1 cellular context compared by ENCODE assay signal in the genomic region with DNA sequence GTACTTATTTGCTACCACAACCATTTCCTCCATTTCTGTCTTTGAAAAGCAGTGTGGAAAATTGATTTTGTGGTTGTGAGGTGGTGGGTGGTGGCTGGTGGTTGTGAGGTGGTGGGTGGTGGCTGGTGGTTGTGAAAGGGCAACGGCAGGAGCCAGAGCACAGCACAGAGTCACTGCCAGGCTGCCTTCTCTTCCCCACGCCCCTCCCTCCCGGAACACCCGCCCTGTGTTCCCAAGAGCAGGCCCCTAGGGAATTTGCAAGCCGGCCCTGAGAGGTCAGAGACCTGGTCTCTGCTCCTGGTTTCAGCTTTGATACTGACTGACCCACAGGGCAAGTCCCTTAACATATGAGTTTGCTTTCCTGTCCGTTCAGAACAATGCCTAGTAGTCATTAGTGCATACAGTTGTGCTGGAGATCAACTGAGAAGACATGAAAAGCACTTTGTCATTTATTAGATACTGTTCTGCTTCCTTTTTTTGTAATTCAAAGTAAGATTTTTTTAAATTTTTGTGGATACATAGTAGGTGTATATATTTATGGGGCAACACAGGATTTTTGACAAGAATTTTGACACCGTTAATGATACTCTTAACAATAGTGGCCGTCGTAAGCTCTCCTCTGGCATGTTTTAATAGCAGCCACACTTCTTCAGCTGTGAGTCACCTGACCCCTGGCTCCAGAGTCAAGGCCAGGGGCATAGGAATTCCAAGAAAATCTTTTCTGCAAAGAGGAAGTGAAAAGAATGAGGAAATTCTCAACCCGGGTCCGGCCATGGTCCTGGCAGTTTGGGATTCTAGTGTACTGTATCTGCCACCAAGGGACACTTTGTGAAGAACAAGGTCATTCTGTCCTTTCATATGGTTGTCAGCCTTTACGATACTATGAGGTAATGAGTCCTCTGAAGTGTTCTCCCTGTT.
TF ChIP-seq lines count a peak whose summit lies in the region.

No MANE protein-coding gene starts in this region.

TF ChIP-seq in HepG2, 621 proteins besides CTCF, POLR2A, EP300 and RAD21 (continued from another document and continues in another):
- TF ChIP-seq NFATC3 (CRISPR knock-in tag; IDR thresholded peaks at IDR 0.05): no peak
- TF ChIP-seq ZNF441 (CRISPR knock-in tag; IDR thresholded peaks at IDR 0.05; ENCODE audit: borderline replicate concordance): 0 out of 2 replicates have a peak, but pooled peaks have one; percentile 52
- peak; percentile 30; the same call in 1 of the 2 replicates for TF ChIP-seq ZNF121 (CRISPR knock-in tag; IDR thresholded peaks at IDR 0.05)
- TF ChIP-seq, protein P1, sequence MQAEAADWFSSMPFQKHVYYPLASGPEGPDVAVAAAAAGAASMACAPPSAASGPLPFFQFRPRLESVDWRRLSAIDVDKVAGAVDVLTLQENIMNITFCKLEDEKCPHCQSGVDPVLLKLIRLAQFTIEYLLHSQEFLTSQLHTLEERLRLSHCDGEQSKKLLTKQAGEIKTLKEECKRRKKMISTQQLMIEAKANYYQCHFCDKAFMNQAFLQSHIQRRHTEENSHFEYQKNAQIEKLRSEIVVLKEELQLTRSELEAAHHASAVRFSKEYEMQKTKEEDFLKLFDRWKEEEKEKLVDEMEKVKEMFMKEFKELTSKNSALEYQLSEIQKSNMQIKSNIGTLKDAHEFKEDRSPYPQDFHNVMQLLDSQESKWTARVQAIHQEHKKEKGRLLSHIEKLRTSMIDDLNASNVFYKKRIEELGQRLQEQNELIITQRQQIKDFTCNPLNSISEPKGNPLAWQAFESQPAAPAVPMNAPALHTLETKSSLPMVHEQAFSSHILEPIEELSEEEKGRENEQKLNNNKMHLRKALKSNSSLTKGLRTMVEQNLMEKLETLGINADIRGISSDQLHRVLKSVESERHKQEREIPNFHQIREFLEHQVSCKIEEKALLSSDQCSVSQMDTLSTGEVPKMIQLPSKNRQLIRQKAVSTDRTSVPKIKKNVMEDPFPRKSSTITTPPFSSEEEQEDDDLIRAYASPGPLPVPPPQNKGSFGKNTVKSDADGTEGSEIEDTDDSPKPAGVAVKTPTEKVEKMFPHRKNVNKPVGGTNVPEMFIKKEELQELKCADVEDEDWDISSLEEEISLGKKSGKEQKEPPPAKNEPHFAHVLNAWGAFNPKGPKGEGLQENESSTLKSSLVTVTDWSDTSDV (CRISPR knock-in tag; IDR thresholded peaks at IDR 0.05): no peak
- TF ChIP-seq, protein P2, sequence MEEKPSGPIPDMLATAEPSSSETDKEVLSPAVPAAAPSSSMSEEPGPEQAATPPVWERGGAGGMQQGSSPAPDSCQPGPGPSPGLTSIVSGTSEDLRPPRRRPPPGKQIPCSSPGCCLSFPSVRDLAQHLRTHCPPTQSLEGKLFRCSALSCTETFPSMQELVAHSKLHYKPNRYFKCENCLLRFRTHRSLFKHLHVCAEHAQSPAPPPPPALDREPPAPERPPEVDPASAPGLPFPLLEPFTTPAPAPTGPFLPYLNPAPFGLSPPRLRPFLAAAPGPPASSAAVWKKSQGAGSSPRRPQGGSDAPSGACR (CRISPR knock-in tag; IDR thresholded peaks at IDR 0.05): peak; percentile 59; the same call in 1 of the 2 replicates
- TF ChIP-seq ELF1 (CRISPR knock-in tag; IDR thresholded peaks at IDR 0.05): 0 out of 2 replicates have a peak, but pooled peaks have one; percentile 23
- peak; percentile 89 for TF ChIP-seq TCF7 (IDR thresholded peaks at IDR 0.05; ENCODE audit: low read depth)
- TF ChIP-seq ZNF160 (CRISPR knock-in tag; IDR thresholded peaks at IDR 0.05): 0 out of 2 replicates have a peak, but pooled peaks have one; percentile 52
- TF ChIP-seq, protein P3, sequence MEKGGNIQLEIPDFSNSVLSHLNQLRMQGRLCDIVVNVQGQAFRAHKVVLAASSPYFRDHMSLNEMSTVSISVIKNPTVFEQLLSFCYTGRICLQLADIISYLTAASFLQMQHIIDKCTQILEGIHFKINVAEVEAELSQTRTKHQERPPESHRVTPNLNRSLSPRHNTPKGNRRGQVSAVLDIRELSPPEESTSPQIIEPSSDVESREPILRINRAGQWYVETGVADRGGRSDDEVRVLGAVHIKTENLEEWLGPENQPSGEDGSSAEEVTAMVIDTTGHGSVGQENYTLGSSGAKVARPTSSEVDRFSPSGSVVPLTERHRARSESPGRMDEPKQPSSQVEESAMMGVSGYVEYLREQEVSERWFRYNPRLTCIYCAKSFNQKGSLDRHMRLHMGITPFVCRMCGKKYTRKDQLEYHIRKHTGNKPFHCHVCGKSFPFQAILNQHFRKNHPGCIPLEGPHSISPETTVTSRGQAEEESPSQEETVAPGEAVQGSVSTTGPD (CRISPR knock-in tag; IDR thresholded peaks at IDR 0.05): no peak; the same call in 1 of the 2 replicates
- TF ChIP-seq ZFP37 (CRISPR knock-in tag; IDR thresholded peaks at IDR 0.05; ENCODE audit: borderline replicate concordance): no peak
- TF ChIP-seq, protein P4, sequence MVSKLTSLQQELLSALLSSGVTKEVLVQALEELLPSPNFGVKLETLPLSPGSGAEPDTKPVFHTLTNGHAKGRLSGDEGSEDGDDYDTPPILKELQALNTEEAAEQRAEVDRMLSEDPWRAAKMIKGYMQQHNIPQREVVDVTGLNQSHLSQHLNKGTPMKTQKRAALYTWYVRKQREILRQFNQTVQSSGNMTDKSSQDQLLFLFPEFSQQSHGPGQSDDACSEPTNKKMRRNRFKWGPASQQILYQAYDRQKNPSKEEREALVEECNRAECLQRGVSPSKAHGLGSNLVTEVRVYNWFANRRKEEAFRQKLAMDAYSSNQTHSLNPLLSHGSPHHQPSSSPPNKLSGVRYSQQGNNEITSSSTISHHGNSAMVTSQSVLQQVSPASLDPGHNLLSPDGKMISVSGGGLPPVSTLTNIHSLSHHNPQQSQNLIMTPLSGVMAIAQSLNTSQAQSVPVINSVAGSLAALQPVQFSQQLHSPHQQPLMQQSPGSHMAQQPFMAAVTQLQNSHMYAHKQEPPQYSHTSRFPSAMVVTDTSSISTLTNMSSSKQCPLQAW (CRISPR knock-in tag; IDR thresholded peaks at IDR 0.05): no peak; the same call in 1 of the 2 replicates
- peak; percentile 53 for TF ChIP-seq XRCC5 (optimal IDR thresholded peaks at IDR 0.05; ENCODE audit: low read length)
- TF ChIP-seq, protein P5, sequence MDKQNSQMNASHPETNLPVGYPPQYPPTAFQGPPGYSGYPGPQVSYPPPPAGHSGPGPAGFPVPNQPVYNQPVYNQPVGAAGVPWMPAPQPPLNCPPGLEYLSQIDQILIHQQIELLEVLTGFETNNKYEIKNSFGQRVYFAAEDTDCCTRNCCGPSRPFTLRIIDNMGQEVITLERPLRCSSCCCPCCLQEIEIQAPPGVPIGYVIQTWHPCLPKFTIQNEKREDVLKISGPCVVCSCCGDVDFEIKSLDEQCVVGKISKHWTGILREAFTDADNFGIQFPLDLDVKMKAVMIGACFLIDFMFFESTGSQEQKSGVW (CRISPR knock-in tag; IDR thresholded peaks at IDR 0.05; ENCODE audit: borderline replicate concordance): no peak
- TF ChIP-seq, protein P6, sequence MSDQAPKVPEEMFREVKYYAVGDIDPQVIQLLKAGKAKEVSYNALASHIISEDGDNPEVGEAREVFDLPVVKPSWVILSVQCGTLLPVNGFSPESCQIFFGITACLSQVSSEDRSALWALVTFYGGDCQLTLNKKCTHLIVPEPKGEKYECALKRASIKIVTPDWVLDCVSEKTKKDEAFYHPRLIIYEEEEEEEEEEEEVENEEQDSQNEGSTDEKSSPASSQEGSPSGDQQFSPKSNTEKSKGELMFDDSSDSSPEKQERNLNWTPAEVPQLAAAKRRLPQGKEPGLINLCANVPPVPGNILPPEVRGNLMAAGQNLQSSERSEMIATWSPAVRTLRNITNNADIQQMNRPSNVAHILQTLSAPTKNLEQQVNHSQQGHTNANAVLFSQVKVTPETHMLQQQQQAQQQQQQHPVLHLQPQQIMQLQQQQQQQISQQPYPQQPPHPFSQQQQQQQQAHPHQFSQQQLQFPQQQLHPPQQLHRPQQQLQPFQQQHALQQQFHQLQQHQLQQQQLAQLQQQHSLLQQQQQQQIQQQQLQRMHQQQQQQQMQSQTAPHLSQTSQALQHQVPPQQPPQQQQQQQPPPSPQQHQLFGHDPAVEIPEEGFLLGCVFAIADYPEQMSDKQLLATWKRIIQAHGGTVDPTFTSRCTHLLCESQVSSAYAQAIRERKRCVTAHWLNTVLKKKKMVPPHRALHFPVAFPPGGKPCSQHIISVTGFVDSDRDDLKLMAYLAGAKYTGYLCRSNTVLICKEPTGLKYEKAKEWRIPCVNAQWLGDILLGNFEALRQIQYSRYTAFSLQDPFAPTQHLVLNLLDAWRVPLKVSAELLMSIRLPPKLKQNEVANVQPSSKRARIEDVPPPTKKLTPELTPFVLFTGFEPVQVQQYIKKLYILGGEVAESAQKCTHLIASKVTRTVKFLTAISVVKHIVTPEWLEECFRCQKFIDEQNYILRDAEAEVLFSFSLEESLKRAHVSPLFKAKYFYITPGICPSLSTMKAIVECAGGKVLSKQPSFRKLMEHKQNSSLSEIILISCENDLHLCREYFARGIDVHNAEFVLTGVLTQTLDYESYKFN (CRISPR knock-in tag; conservative IDR thresholded peaks at IDR 0.05): peak; percentile 92
- TF ChIP-seq REPIN1 (CRISPR knock-in tag; IDR thresholded peaks at IDR 0.05; ENCODE audit: borderline replicate concordance, low read depth): peak; percentile 55; the same call in 1 of the 2 replicates
- peak; percentile 69; the same call in 1 of the 2 replicates for TF ChIP-seq ZNF605 (CRISPR knock-in tag; IDR thresholded peaks at IDR 0.05)
- 0 out of 2 replicates have a peak, but pooled peaks have one; percentile 41 for TF ChIP-seq ZNF557 (CRISPR knock-in tag; IDR thresholded peaks at IDR 0.05)
- TF ChIP-seq, protein P7, sequence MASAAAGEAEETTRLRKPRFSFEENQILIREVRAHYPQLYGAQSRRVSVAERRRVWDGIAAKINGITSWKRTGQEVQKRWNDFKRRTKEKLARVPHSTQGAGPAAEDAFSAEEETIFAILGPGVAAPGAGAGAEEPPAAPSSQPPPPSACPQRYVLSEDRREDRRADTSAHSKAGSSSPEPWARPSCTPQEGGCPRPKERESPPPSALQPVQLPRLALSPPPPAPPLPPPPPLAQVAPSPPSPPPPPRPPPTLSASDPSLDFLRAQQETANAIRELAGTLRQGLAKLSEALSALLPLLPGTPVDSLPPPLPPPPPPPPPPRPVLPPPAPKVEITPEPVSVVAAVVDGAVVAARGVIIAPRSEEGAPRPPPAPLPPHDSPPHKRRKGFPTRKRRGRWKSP (CRISPR knock-in tag; IDR thresholded peaks at IDR 0.05): no peak
- TF ChIP-seq ZSCAN30 (CRISPR knock-in tag; IDR thresholded peaks at IDR 0.05): no peak
- TF ChIP-seq, protein P8, sequence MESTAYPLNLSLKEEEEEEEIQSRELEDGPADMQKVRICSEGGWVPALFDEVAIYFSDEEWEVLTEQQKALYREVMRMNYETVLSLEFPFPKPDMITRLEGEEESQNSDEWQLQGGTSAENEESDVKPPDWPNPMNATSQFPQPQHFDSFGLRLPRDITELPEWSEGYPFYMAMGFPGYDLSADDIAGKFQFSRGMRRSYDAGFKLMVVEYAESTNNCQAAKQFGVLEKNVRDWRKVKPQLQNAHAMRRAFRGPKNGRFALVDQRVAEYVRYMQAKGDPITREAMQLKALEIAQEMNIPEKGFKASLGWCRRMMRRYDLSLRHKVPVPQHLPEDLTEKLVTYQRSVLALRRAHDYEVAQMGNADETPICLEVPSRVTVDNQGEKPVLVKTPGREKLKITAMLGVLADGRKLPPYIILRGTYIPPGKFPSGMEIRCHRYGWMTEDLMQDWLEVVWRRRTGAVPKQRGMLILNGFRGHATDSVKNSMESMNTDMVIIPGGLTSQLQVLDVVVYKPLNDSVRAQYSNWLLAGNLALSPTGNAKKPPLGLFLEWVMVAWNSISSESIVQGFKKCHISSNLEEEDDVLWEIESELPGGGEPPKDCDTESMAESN (CRISPR knock-in tag; conservative IDR thresholded peaks at IDR 0.05): peak; percentile 76
- TF ChIP-seq NAIF1 (CRISPR knock-in tag; IDR thresholded peaks at IDR 0.05; ENCODE audit: borderline replicate concordance): 0 out of 2 replicates have a peak, but pooled peaks have one; percentile 44
- TF ChIP-seq ZNF468 (CRISPR knock-in tag; IDR thresholded peaks at IDR 0.05): no peak
- TF ChIP-seq ELF4 (CRISPR knock-in tag; IDR thresholded peaks at IDR 0.05; ENCODE audit: borderline replicate concordance): peak; percentile 79; the same call in 1 of the 2 replicates
- TF ChIP-seq, protein P9, sequence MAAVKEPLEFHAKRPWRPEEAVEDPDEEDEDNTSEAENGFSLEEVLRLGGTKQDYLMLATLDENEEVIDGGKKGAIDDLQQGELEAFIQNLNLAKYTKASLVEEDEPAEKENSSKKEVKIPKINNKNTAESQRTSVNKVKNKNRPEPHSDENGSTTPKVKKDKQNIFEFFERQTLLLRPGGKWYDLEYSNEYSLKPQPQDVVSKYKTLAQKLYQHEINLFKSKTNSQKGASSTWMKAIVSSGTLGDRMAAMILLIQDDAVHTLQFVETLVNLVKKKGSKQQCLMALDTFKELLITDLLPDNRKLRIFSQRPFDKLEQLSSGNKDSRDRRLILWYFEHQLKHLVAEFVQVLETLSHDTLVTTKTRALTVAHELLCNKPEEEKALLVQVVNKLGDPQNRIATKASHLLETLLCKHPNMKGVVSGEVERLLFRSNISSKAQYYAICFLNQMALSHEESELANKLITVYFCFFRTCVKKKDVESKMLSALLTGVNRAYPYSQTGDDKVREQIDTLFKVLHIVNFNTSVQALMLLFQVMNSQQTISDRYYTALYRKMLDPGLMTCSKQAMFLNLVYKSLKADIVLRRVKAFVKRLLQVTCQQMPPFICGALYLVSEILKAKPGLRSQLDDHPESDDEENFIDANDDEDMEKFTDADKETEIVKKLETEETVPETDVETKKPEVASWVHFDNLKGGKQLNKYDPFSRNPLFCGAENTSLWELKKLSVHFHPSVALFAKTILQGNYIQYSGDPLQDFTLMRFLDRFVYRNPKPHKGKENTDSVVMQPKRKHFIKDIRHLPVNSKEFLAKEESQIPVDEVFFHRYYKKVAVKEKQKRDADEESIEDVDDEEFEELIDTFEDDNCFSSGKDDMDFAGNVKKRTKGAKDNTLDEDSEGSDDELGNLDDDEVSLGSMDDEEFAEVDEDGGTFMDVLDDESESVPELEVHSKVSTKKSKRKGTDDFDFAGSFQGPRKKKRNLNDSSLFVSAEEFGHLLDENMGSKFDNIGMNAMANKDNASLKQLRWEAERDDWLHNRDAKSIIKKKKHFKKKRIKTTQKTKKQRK (IDR thresholded peaks at IDR 0.05; ENCODE audit: low read length): no peak
- TF ChIP-seq RORA (CRISPR knock-in tag; IDR thresholded peaks at IDR 0.05): no peak
- peak; percentile 84; the same call in 1 of the 2 replicates for TF ChIP-seq ZNF816 (CRISPR knock-in tag; IDR thresholded peaks at IDR 0.05; ENCODE audit: borderline replicate concordance)
- TF ChIP-seq AHR (CRISPR knock-in tag; IDR thresholded peaks at IDR 0.05): no peak
- TF ChIP-seq, protein P10, sequence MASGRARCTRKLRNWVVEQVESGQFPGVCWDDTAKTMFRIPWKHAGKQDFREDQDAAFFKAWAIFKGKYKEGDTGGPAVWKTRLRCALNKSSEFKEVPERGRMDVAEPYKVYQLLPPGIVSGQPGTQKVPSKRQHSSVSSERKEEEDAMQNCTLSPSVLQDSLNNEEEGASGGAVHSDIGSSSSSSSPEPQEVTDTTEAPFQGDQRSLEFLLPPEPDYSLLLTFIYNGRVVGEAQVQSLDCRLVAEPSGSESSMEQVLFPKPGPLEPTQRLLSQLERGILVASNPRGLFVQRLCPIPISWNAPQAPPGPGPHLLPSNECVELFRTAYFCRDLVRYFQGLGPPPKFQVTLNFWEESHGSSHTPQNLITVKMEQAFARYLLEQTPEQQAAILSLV (CRISPR knock-in tag; IDR thresholded peaks at IDR 0.05; ENCODE audit: borderline replicate concordance): no peak
- TF ChIP-seq, protein P11, sequence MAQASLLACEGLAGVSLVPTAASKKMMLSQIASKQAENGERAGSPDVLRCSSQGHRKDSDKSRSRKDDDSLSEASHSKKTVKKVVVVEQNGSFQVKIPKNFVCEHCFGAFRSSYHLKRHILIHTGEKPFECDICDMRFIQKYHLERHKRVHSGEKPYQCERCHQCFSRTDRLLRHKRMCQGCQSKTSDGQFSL (CRISPR knock-in tag; IDR thresholded peaks at IDR 0.05): no peak
